1 cellular context compared by ENCODE assay signal in the genomic region with DNA sequence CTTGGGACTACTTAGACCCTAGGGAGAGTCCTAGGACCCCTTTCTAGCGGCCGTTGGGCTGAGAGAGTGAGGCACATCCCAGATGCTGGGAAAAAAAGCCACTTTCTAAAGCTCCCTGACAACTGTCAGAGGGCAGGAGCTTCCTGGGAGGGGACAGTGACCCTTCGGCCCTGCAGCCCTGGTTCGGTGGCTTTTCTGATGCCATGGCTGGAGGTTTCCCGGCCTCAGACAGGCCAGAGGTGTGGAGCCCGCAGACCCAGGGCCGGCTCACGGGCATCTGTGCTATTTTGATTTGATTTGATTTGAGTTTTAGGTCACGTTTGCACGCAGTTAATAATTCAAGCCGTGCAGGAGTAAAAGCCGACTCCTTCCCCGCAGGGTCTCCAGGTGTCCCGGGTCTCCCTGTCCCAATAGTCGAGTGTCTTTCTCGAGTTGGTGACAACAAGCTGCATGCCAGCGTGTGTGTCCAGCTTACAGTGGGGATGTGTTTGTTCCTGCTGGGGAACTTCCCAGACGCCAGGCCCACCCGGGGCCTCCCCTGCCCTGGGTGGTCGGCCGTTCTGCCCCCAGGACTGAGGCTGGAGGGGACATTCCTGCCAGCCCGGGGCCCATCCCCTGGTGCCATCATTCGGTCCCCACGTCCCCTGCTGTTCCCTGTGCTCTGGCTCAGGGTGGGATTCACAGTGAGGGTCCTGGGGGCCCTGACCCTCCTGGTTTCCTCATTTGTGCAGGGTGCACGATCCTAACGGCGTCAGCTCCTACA.
TF ChIP-seq lines count a peak whose summit lies in the region.

No MANE protein-coding gene starts in this region.

TF ChIP-seq in SK-N-SH, 30 proteins besides CTCF, POLR2A, EP300 and RAD21 (continued from another document):
- TF ChIP-seq EZH2phosphoT487 (IDR thresholded peaks at IDR 0.05; ENCODE audit: borderline replicate concordance, low read depth) (no peak), NRF1 (IDR thresholded peaks at IDR 0.05; ENCODE audit: low read depth, low read length) (no peak), MEF2A (IDR thresholded peaks at IDR 0.05; ENCODE audit: borderline replicate concordance, low read depth) (no peak), MXI1 (IDR thresholded peaks at IDR 0.05; ENCODE audit: low read depth, low read length) (no peak), NFIC (IDR thresholded peaks at IDR 0.05; ENCODE audit: borderline replicate concordance) (no peak), RCOR1 (IDR thresholded peaks at IDR 0.05; ENCODE audit: low read length) (no peak), ELF1 (IDR thresholded peaks at IDR 0.05) (no peak), YY1 (IDR thresholded peaks at IDR 0.05; ENCODE audit: low read depth) (no peak)
- TF ChIP-seq, protein P1, sequence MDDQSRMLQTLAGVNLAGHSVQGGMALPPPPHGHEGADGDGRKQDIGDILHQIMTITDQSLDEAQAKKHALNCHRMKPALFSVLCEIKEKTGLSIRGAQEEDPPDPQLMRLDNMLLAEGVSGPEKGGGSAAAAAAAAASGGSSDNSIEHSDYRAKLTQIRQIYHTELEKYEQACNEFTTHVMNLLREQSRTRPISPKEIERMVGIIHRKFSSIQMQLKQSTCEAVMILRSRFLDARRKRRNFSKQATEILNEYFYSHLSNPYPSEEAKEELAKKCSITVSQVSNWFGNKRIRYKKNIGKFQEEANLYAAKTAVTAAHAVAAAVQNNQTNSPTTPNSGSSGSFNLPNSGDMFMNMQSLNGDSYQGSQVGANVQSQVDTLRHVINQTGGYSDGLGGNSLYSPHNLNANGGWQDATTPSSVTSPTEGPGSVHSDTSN (IDR thresholded peaks at IDR 0.05), result no peak
- TF ChIP-seq, protein P2, sequence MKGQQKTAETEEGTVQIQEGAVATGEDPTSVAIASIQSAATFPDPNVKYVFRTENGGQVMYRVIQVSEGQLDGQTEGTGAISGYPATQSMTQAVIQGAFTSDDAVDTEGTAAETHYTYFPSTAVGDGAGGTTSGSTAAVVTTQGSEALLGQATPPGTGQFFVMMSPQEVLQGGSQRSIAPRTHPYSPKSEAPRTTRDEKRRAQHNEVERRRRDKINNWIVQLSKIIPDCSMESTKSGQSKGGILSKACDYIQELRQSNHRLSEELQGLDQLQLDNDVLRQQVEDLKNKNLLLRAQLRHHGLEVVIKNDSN (IDR thresholded peaks at IDR 0.05; ENCODE audit: borderline replicate concordance, low read depth), result no peak
- TF ChIP-seq, protein P3, sequence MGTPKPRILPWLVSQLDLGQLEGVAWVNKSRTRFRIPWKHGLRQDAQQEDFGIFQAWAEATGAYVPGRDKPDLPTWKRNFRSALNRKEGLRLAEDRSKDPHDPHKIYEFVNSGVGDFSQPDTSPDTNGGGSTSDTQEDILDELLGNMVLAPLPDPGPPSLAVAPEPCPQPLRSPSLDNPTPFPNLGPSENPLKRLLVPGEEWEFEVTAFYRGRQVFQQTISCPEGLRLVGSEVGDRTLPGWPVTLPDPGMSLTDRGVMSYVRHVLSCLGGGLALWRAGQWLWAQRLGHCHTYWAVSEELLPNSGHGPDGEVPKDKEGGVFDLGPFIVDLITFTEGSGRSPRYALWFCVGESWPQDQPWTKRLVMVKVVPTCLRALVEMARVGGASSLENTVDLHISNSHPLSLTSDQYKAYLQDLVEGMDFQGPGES (IDR thresholded peaks at IDR 0.05; ENCODE audit: low read depth, low read length), result no peak
- TF ChIP-seq, protein P4, sequence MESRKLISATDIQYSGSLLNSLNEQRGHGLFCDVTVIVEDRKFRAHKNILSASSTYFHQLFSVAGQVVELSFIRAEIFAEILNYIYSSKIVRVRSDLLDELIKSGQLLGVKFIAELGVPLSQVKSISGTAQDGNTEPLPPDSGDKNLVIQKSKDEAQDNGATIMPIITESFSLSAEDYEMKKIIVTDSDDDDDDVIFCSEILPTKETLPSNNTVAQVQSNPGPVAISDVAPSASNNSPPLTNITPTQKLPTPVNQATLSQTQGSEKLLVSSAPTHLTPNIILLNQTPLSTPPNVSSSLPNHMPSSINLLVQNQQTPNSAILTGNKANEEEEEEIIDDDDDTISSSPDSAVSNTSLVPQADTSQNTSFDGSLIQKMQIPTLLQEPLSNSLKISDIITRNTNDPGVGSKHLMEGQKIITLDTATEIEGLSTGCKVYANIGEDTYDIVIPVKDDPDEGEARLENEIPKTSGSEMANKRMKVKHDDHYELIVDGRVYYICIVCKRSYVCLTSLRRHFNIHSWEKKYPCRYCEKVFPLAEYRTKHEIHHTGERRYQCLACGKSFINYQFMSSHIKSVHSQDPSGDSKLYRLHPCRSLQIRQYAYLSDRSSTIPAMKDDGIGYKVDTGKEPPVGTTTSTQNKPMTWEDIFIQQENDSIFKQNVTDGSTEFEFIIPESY (IDR thresholded peaks at IDR 0.05; ENCODE audit: borderline replicate concordance, low read depth), result no peak
